Comparison of ENCODE assay signal across 8 cellular contexts in the genomic region with DNA sequence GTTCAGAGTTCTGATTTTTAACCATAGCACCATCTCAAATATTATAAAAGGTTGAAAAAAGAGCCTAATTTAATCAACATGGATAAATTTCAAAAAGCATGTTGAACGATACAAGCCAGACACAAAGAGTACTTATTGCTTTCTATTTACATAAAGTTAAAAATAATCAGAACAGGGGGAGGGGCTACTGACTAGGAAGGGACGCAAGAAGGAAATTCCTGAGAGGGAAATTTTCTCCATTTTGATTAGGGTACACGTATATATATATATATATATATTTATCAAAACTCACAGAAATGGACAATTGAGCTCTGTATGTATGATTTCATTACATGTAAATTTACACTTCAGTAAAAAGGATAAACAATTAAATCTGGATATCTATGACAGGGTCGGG. TPM values are rescaled to one million over a fixed set of nuclear protein-coding genes. Genes with fewer than 3 reads are reported as not detected.
DNase-seq lines count a peak whose midpoint lies in the region; ATAC-seq and TF ChIP-seq lines count a peak whose summit lies in the region.

No MANE protein-coding gene starts in this region.

- DNase-seq in NCI-H2227 treated with DMSO at 0.1 percent for 48 hours (lab: John Stamatoyannopoulos, UW) (peak; percentile 50), cardiac fibroblast (ENCODE audit: low read depth in 2 of 2) (peak; percentile 47 to 53), lung microvascular endothelial cell (ENCODE audit: low read depth in 2 of 2) (peak; percentile 40), uterus (no peak), HK-2 (ENCODE audit: unreplicated experiment) (no peak)
- DNase-seq in stimulated activated CD4-positive, alpha-beta T cell treated with anti-CD3 and anti-CD28 coated beads, Interleukin-2, amount 100 ng/mL, for 24 hours = no peak

- H3K27ac ChIP-seq in ACC112 (ENCODE audit: low read depth, low read length) (peak overlapping the region; percentile 72), uterus (peak overlapping the region; percentile 66 to 75)

- no peaks in the 10 kb centered on the region for H3K27me3 ChIP-seq in ACC112 (ENCODE audit: insufficient read depth, low read length)
- no peaks in the 10 kb centered on the region for H3K27me3 ChIP-seq in uterus

- H3K4me1 ChIP-seq in ACC112 (ENCODE audit: control insufficient read depth, insufficient read depth, low read length, unreplicated experiment) (peaks cover 8% of the 10 kb centered on the region), uterus (no peaks in the 10 kb centered on the region)

- H2AFZ ChIP-seq in ACC112 (ENCODE audit: low read length, unreplicated experiment) = peak overlapping the region; percentile 94

- no peak for TF ChIP-seq CTCF in cardiac fibroblast (IDR thresholded peaks at IDR 0.05; ENCODE audit: low read depth, low read length)
- TF ChIP-seq CTCF in uterus (IDR thresholded peaks at IDR 0.05) = no peak

- peaks cover 34% of the 10 kb centered on the region for H3K79me2 ChIP-seq in ACC112 (ENCODE audit: control insufficient read depth, insufficient read depth, low read length, unreplicated experiment)

- ATAC-seq in GM19035 (IDR thresholded peaks at IDR 0.05; ENCODE audit: unreplicated experiment) = peak; percentile 17

- no peak for TF ChIP-seq POLR2A in uterus (IDR thresholded peaks at IDR 0.05)

- intact Hi-C loops in uterus (cut with DNase I; ENCODE audit: low total_unique reads) = no loop called here

- H3K4me3 ChIP-seq in ACC112 (ENCODE audit: low read depth, low read length) (peak overlapping the region; percentile 100), cardiac fibroblast (replicated peaks in 1 of 2; ENCODE audit: low read depth in 2 of 2, low read length in 2 of 2) (peak overlapping the region; percentile 65 to 73), uterus (peak overlapping the region; percentile 46 to 61)

- H3K36me3 ChIP-seq in ACC112 (ENCODE audit: insufficient read depth, low read length) (no peaks in the 10 kb centered on the region), uterus (no peaks in the 10 kb centered on the region)

- H3K9me3 ChIP-seq in uterus = no peaks in the 10 kb centered on the region

RNA-seq across cellular contexts. Expression of gene MBTPS2, which starts 0.5 kb away (rescaled TPM):
- total RNA-seq in lung microvascular endothelial cell (3.5 and 3.8 TPM in 2 replicates), uterus (10 to 100 TPM in 2 of 4 donors, 1 to 10 TPM in 2; 1.8 to 24.5 (median 12.9) TPM)

RNA-seq across cellular contexts. Expression of gene YY2, which starts 16.9 kb away (rescaled TPM):
- 0.65 and 0.79 TPM in 2 replicates for total RNA-seq in lung microvascular endothelial cell
- total RNA-seq in uterus = 1 to 10 TPM in 2 of 4 donors, under 1 TPM in 1, not detected in 1; 0.26 to 4.4 (median 3.7) TPM

Comparison
In these comparisons a context has a peak if more than half of its experiments do, and no peak if none do; other contexts are left out.
1. DNase-seq: peak in NCI-H2227 treated with DMSO at 0.1 percent for 48 hours (single experiment), cardiac fibroblast (2 of 2) and lung microvascular endothelial cell (2 of 2); none in uterus (0 of 2), stimulated activated CD4-positive, alpha-beta T cell treated with anti-CD3 and anti-CD28 coated beads, Interleukin-2, amount 100 ng/mL, for 24 hours (0 of 2) and HK-2 (single experiment).
2. Peak in every context shown above with its lines, with median percentiles within 50 percentile points of each other: H3K4me3 ChIP-seq.